ENCODE assay signal across 10 cellular contexts in genomic region chr10:12588091-12588850, GRCh38.
DNase-seq lines count a peak whose midpoint lies in the region; ATAC-seq, FAIRE-seq and TF ChIP-seq lines count a peak whose summit lies in the region.
"Had no signal": no experiment of that assay in that cellular context is flagged by ENCODE, and none has a peak within 500 bp of the region (broad histone marks: within the 10 kb centered on the region; RNA-seq: fewer than 3 reads in every experiment).

No MANE protein-coding gene starts in this region.

- H3K27me3 ChIP-seq in CD8-positive, alpha-beta T cell (ENCODE audit: insufficient read depth, low read length): no peaks in the 10 kb centered on the region
- no peaks in the 10 kb centered on the region for H3K27me3 ChIP-seq in ovary

- TF ChIP-seq POLR2A in GM12891 (IDR thresholded peaks at IDR 0.05; ENCODE audit: low read depth, low read length): no peak
- TF ChIP-seq POLR2A in ovary (IDR thresholded peaks at IDR 0.05): no peak

- peaks cover 3% of the 10 kb centered on the region for H3K9me3 Mint-ChIP-seq in CD8-positive, alpha-beta T cell
- peaks cover 10% of the 10 kb centered on the region for H3K9me3 Mint-ChIP-seq in T-helper 1 cell treated with Interleukin-12 subunit alpha and Interleukin-12 subunit beta and Interleukin-4 antibody, amounts not matched to agents 30 μg/mL and 1 μg/mL, for 36 hours
- no peaks in the 10 kb centered on the region for H3K9me3 Mint-ChIP-seq in immature natural killer cell

- WGBS in ovary, 3 donors: 62 to 70% (median 65%) methylated on average over 12 of the region's 12 CpGs

- no peak overlapping the region for H3K4me3 ChIP-seq in CD8-positive, alpha-beta T cell (ENCODE audit: low read depth, low read length)
- no peak overlapping the region for H3K4me3 ChIP-seq in ovary

- POLR2A ChIA-PET in CD8-positive, alpha-beta T cell (lab: Charles Lee): interaction anchor here (0.9 to 1.2 kb wide), 2 partner anchors 8 to 77 kb away, joined by 3 read pairs; no protein-coding TSS in a partner anchor

- peak overlapping the region; percentile 78 for H3K4me3 Mint-ChIP-seq in CD8-positive, alpha-beta T cell
- peak overlapping the region; percentile 84 for H3K4me3 Mint-ChIP-seq in T-helper 1 cell treated with Interleukin-12 subunit alpha and Interleukin-12 subunit beta and Interleukin-4 antibody, amounts not matched to agents 30 μg/mL and 1 μg/mL, for 36 hours
- peak overlapping the region; percentile 78 to 88 (median 83) for H3K4me3 Mint-ChIP-seq in immature natural killer cell

- no peak overlapping the region for H3K27ac ChIP-seq in CD8-positive, alpha-beta T cell (ENCODE audit: low read depth, low read length)
- H3K27ac ChIP-seq in ovary: no peak overlapping the region

- CTCF ChIA-PET in CD8-positive, alpha-beta T cell (lab: Charles Lee): interaction anchor here (1.3 kb wide), 1 partner anchor 68 kb away, joined by 3 read pairs; no protein-coding TSS in a partner anchor

- H3K36me3 ChIP-seq in CD8-positive, alpha-beta T cell (ENCODE audit: insufficient read depth, low read length): no peaks in the 10 kb centered on the region
- no peaks in the 10 kb centered on the region for H3K36me3 ChIP-seq in ovary

- H3K36me3 Mint-ChIP-seq in CD8-positive, alpha-beta T cell: no peaks in the 10 kb centered on the region
- peaks cover 10% of the 10 kb centered on the region for H3K36me3 Mint-ChIP-seq in T-helper 1 cell treated with Interleukin-12 subunit alpha and Interleukin-12 subunit beta and Interleukin-4 antibody, amounts not matched to agents 30 μg/mL and 1 μg/mL, for 36 hours (ENCODE audit: low read depth)
- H3K36me3 Mint-ChIP-seq in immature natural killer cell: peaks cover 3 to 6% (median 4%) of the 10 kb centered on the region in 3 donors

- TF ChIP-seq EP300 in ovary (IDR thresholded peaks at IDR 0.05): no peak

- H3K4me1 ChIP-seq in CD8-positive, alpha-beta T cell (ENCODE audit: insufficient read depth, low read length): peaks cover 33% of the 10 kb centered on the region
- H3K4me1 ChIP-seq in ovary (ENCODE audit: insufficient read depth): peaks cover 1% of the 10 kb centered on the region

- intact Hi-C loops in CD8-positive, alpha-beta T cell (cut with DNase I, micrococcal nuclease): loop anchor here in 1 of 2 experiments (2.0 kb wide), 1 partner anchor 17 kb away; no protein-coding TSS in a partner anchor
- intact Hi-C loops in ovary (cut with DNase I): no loop called here

- H3K27ac Mint-ChIP-seq in CD8-positive, alpha-beta T cell: peak overlapping the region; percentile 67
- H3K27ac Mint-ChIP-seq in T-helper 1 cell treated with Interleukin-12 subunit alpha and Interleukin-12 subunit beta and Interleukin-4 antibody, amounts not matched to agents 30 μg/mL and 1 μg/mL, for 36 hours: peak overlapping the region; percentile 93
- peak overlapping the region in 5 of 6 donors; percentile 26 to 55 (median 46) for H3K27ac Mint-ChIP-seq in immature natural killer cell

- H3K9me3 ChIP-seq in CD8-positive, alpha-beta T cell (ENCODE audit: low read length): no peaks in the 10 kb centered on the region
- H3K9me3 ChIP-seq in ovary: peaks cover 0 to 3% of the 10 kb centered on the region in 2 donors

- H3K27me3 Mint-ChIP-seq in CD8-positive, alpha-beta T cell (ENCODE audit: low read depth): no peaks in the 10 kb centered on the region
- no peaks in the 10 kb centered on the region for H3K27me3 Mint-ChIP-seq in T-helper 1 cell treated with Interleukin-12 subunit alpha and Interleukin-12 subunit beta and Interleukin-4 antibody, amounts not matched to agents 30 μg/mL and 1 μg/mL, for 36 hours (ENCODE audit: low read depth)
- H3K27me3 Mint-ChIP-seq in immature natural killer cell (ENCODE audit: low read depth in 3 of 3): peaks cover 0 to 3% (median 0%) of the 10 kb centered on the region in 3 donors

- TF ChIP-seq CTCF in CD8-positive, alpha-beta T cell (IDR thresholded peaks at IDR 0.05): no peak
- TF ChIP-seq CTCF in ovary (IDR thresholded peaks at IDR 0.05): no peak

- DNase-seq in CD8-positive, alpha-beta T cell: peak in 3 of 7 experiments; percentile 19 to 53 (median 29)
- no peak for DNase-seq in GM12891 (ENCODE audit: insufficient read length, low spot score)
- no peak for DNase-seq in immature natural killer cell
- DNase-seq in NCI-H2196 (lab: John Stamatoyannopoulos, UW; ENCODE audit: unreplicated experiment): no peak
- DNase-seq in HT-29 (ENCODE audit: low spot score): no peak
- DNase-seq in ovary: no peak
- DNase-seq: left colon, NCI-H1930 had no signal

- peak; percentile 94 for FAIRE-seq in GM12891 (lab: Jason Lieb, UNC)

- peaks cover 64% of the 10 kb centered on the region for H3K4me1 Mint-ChIP-seq in CD8-positive, alpha-beta T cell (ENCODE audit: low read depth)
- peaks cover 63% of the 10 kb centered on the region for H3K4me1 Mint-ChIP-seq in T-helper 1 cell treated with Interleukin-12 subunit alpha and Interleukin-12 subunit beta and Interleukin-4 antibody, amounts not matched to agents 30 μg/mL and 1 μg/mL, for 36 hours (ENCODE audit: low read depth)
- H3K4me1 Mint-ChIP-seq in immature natural killer cell: peaks cover 38 to 51% of the 10 kb centered on the region in 2 donors

- ATAC-seq in CD8-positive, alpha-beta T cell: peak; percentile 76
- no peak for ATAC-seq in HG02610 (IDR thresholded peaks at IDR 0.05; ENCODE audit: unreplicated experiment)
- ATAC-seq: left colon had no signal

TF ChIP-seq in GM12891, 5 proteins besides CTCF, POLR2A, EP300 and RAD21:
- peak; percentile 13; the same call in 1 of the 2 replicates for TF ChIP-seq SPI1 (IDR thresholded peaks at IDR 0.05; ENCODE audit: low read depth, low read length)
- no peak for TF ChIP-seq POU2F2 (IDR thresholded peaks at IDR 0.05; ENCODE audit: low read depth, low read length)
